ENCODE assay signal across 8 cellular contexts in genomic region chr2:95403204-95403721, GRCh38. TPM values are rescaled to one million over a fixed set of nuclear protein-coding genes. Genes with fewer than 3 reads are reported as not detected.
DNase-seq lines count a peak whose midpoint lies in the region; ATAC-seq and TF ChIP-seq lines count a peak whose summit lies in the region.
"Not testable (repeated sequence)": the region's sequence is repeated elsewhere in the genome, so short reads cannot be mapped to it uniquely, and the experiment has no call there.

No MANE protein-coding gene starts in this region.

- not testable (repeated sequence) for H3K36me3 Mint-ChIP-seq in activated naive CD8-positive, alpha-beta T cell treated with anti-CD3 and anti-CD28 coated beads, Interleukin-2, amount 10 ng/mL, durations not matched to agents 7 days and 5 days

- H3K27me3 ChIP-seq in DND-41 (ENCODE audit: insufficient read depth, low read length, poor library complexity); Karpas-422 (ENCODE audit: low read length); muscle layer of duodenum (ENCODE audit: low read depth, low read length); stomach: not testable (repeated sequence)

- TF ChIP-seq EP300 in stomach (IDR thresholded peaks at IDR 0.05), result not testable (repeated sequence)

- peak; percentile 61 for DNase-seq in DND-41
- peak; percentile 66 for DNase-seq in Karpas-422
- DNase-seq in SK-MEL-5 (ENCODE audit: low read depth, low spot score), result peak; percentile 59
- peak; percentile 44 for DNase-seq in activated naive CD8-positive, alpha-beta T cell treated with anti-CD3 and anti-CD28 coated beads, Interleukin-2, amount 10 ng/mL, durations not matched to agents 7 days and 5 days
- peak; percentile 28 for DNase-seq in fibroblast of villous mesenchyme (ENCODE audit: low read depth)
- peak; percentile 42 for DNase-seq in stomach

- peaks cover 13% of the 10 kb centered on the region for H3K36me3 ChIP-seq in DND-41 (ENCODE audit: insufficient read depth, low read length)
- not testable (repeated sequence) for H3K36me3 ChIP-seq in Karpas-422 (ENCODE audit: insufficient read depth, low read length); muscle layer of duodenum (ENCODE audit: control insufficient read depth in 1 of 2, insufficient read depth in 2 of 2, low read length in 2 of 2)
- peaks cover 0 to 17% (median 13%) of the 10 kb centered on the region in 4 donors for H3K36me3 ChIP-seq in stomach

- peak overlapping the region; percentile 96 for H3K27ac Mint-ChIP-seq in activated naive CD8-positive, alpha-beta T cell treated with anti-CD3 and anti-CD28 coated beads, Interleukin-2, amount 10 ng/mL, durations not matched to agents 7 days and 5 days

- peaks cover 25% of the 10 kb centered on the region for H3K79me2 ChIP-seq in DND-41 (ENCODE audit: insufficient read depth, low read length)
- H3K79me2 ChIP-seq in Karpas-422 (ENCODE audit: low read length), result peaks cover 21% of the 10 kb centered on the region

- 0 to 2% (median 1%) methylated on average over 5 of the region's 5 CpGs for whole genome bisulfite sequencing in stomach, 5 donors

- H3K9ac ChIP-seq in DND-41 (ENCODE audit: low read depth, low read length) (peak overlapping the region; percentile 99), Karpas-422 (ENCODE audit: low read length) (peak overlapping the region; percentile 92)

- H3K4me3 ChIP-seq in DND-41 (ENCODE audit: low read depth in 1 of 2, low read length in 2 of 2) (peak overlapping the region; percentile 97 to 100; a peak in 3 of 4 replicates), Karpas-422 (ENCODE audit: low read length) (peak overlapping the region; percentile 95), fibroblast of villous mesenchyme (ENCODE audit: low read depth, low read length) (peak overlapping the region; percentile 88), muscle layer of duodenum (ENCODE audit: low read depth in 1 of 2, low read length in 2 of 2) (peak overlapping the region; percentile 86 to 95), stomach (peak overlapping the region; percentile 82 to 94 (median 92))

- peak; percentile 66 for TF ChIP-seq CTCF in DND-41 (IDR thresholded peaks at IDR 0.05; ENCODE audit: borderline replicate concordance, extremely low read depth, low read length, poor library complexity, severe bottlenecking)
- TF ChIP-seq CTCF in fibroblast of villous mesenchyme (IDR thresholded peaks at IDR 0.05; ENCODE audit: insufficient read depth, low read depth, low read length), result peak; percentile 42
- TF ChIP-seq CTCF in stomach (IDR thresholded peaks at IDR 0.05), result peak in 2 of 7 experiments; percentile 5 to 10

- POLR2A ChIA-PET in activated naive CD8-positive, alpha-beta T cell treated with anti-CD3 and anti-CD28 coated beads, Interleukin-2, amount 10 ng/mL, durations not matched to agents 7 days and 5 days (lab: Charles Lee), result interaction anchor here (0.7 to 1.4 kb wide), 3 partner anchors 14 to 347 kb away, joined by 3 to 4 read pairs (median 3); no protein-coding TSS in a partner anchor

- H4K20me1 ChIP-seq in DND-41 (ENCODE audit: insufficient read depth, low read length); Karpas-422 (ENCODE audit: insufficient read depth, low read depth, low read length): not testable (repeated sequence)

- not testable (repeated sequence) for H3K9me3 Mint-ChIP-seq in activated naive CD8-positive, alpha-beta T cell treated with anti-CD3 and anti-CD28 coated beads, Interleukin-2, amount 10 ng/mL, durations not matched to agents 7 days and 5 days

- not testable (repeated sequence) for H3K9me3 ChIP-seq in DND-41 (ENCODE audit: insufficient read depth, low read length, severe bottlenecking); Karpas-422 (ENCODE audit: low read length); muscle layer of duodenum (ENCODE audit: control insufficient read depth in 1 of 2, low read length in 2 of 2); stomach

- peaks cover 22% of the 10 kb centered on the region for H3K4me1 ChIP-seq in DND-41 (ENCODE audit: insufficient read depth, low read length)
- peaks cover 15% of the 10 kb centered on the region for H3K4me1 ChIP-seq in Karpas-422 (ENCODE audit: low read length)
- peaks cover 0 to 13% of the 10 kb centered on the region in 2 donors for H3K4me1 ChIP-seq in muscle layer of duodenum (ENCODE audit: control insufficient read depth in 1 of 2, insufficient read depth in 2 of 2, low read length in 2 of 2)
- peaks cover 18 to 34% (median 28%) of the 10 kb centered on the region in 4 donors for H3K4me1 ChIP-seq in stomach

- ATAC-seq in DND-41 (ENCODE audit: insufficient read depth, low read depth) (peak; percentile 64), GM21825 (IDR thresholded peaks at IDR 0.05; ENCODE audit: unreplicated experiment) (peak; percentile 32)
- peak; percentile 34 for ATAC-seq in activated naive CD8-positive, alpha-beta T cell treated with anti-CD3 and anti-CD28 coated beads, Interleukin-2, amount 10 ng/mL, durations not matched to agents 7 days and 5 days (ENCODE audit: low read depth)

- H3K27ac ChIP-seq in DND-41 (ENCODE audit: low read length) (peak overlapping the region; percentile 85), muscle layer of duodenum (ENCODE audit: low read length) (peak overlapping the region; percentile 91), stomach (peak overlapping the region; percentile 86 to 91 (median 89))
- H3K27ac ChIP-seq in Karpas-422 (ENCODE audit: low read length), result not testable (repeated sequence)

- in situ Hi-C loops in SK-MEL-5 (cut with HindIII; ENCODE audit: low pct_unique_long_range_greater_than_20kb, low sequenced_read_pairs), result not testable (repeated sequence)

- H2AFZ ChIP-seq in DND-41 (ENCODE audit: low read depth, low read length) (peak overlapping the region; percentile 99), Karpas-422 (ENCODE audit: low read length) (peak overlapping the region; percentile 75)

- not testable (repeated sequence) for H3K27me3 Mint-ChIP-seq in activated naive CD8-positive, alpha-beta T cell treated with anti-CD3 and anti-CD28 coated beads, Interleukin-2, amount 10 ng/mL, durations not matched to agents 7 days and 5 days

- H3K4me2 ChIP-seq in DND-41 (ENCODE audit: insufficient read depth, low read length) (peak overlapping the region; percentile 98), Karpas-422 (ENCODE audit: low read depth, low read length, poor library complexity, severe bottlenecking) (peak overlapping the region; percentile 71)

- TF ChIP-seq POLR2A in stomach (IDR thresholded peaks at IDR 0.05), result not testable (repeated sequence)

- intact Hi-C loops in stomach (cut with DNase I; ENCODE audit: low total_unique reads), result not testable (repeated sequence)

- H3K4me1 Mint-ChIP-seq in activated naive CD8-positive, alpha-beta T cell treated with anti-CD3 and anti-CD28 coated beads, Interleukin-2, amount 10 ng/mL, durations not matched to agents 7 days and 5 days, result peaks cover 15% of the 10 kb centered on the region

- H3K9me2 ChIP-seq in Karpas-422 (replicated peaks; ENCODE audit: insufficient read depth, low read length), result not testable (repeated sequence)

- H3K4me3 Mint-ChIP-seq in activated naive CD8-positive, alpha-beta T cell treated with anti-CD3 and anti-CD28 coated beads, Interleukin-2, amount 10 ng/mL, durations not matched to agents 7 days and 5 days, result peak overlapping the region; percentile 94

RNA-seq across cellular contexts. Expression of gene FAHD2A, which starts 0.8 kb away (rescaled TPM):
- total RNA-seq in Karpas-422 (2014; rRNA removed; shearing (Covaris generic); ENCODE audit: low replicate concordance), result 22.5 and 34.2 TPM in 2 replicates
- total RNA-seq in SK-MEL-5 (2014; rRNA removed; shearing (Covaris generic)), result 47.8 and 51.7 TPM in 2 replicates
- polyA plus RNA-seq in SK-MEL-5 (2015; cell fraction: cytosol; rRNA removed), result 46.6 and 58.1 TPM in 2 replicates
- 110 and 170 TPM in 2 replicates for polyA plus RNA-seq in SK-MEL-5 (2015; cell fraction: nucleus; rRNA removed)
- total RNA-seq in activated naive CD8-positive, alpha-beta T cell treated with anti-CD3 and anti-CD28 coated beads, Interleukin-2, amount 10 ng/mL, durations not matched to agents 7 days and 5 days, result 10 to 100 TPM; 34.8 to 38.2 TPM
- total RNA-seq in fibroblast of villous mesenchyme (26.3 and 28.3 TPM in 2 replicates), stomach (10 to 100 TPM; 11.7 to 40.7 (median 14.3) TPM)
- polyA plus RNA-seq in stomach, result 10 to 100 TPM; 26.2 to 31.1 (median 26.6) TPM
